8 cellular contexts compared by ENCODE assay signal in the genomic region with DNA sequence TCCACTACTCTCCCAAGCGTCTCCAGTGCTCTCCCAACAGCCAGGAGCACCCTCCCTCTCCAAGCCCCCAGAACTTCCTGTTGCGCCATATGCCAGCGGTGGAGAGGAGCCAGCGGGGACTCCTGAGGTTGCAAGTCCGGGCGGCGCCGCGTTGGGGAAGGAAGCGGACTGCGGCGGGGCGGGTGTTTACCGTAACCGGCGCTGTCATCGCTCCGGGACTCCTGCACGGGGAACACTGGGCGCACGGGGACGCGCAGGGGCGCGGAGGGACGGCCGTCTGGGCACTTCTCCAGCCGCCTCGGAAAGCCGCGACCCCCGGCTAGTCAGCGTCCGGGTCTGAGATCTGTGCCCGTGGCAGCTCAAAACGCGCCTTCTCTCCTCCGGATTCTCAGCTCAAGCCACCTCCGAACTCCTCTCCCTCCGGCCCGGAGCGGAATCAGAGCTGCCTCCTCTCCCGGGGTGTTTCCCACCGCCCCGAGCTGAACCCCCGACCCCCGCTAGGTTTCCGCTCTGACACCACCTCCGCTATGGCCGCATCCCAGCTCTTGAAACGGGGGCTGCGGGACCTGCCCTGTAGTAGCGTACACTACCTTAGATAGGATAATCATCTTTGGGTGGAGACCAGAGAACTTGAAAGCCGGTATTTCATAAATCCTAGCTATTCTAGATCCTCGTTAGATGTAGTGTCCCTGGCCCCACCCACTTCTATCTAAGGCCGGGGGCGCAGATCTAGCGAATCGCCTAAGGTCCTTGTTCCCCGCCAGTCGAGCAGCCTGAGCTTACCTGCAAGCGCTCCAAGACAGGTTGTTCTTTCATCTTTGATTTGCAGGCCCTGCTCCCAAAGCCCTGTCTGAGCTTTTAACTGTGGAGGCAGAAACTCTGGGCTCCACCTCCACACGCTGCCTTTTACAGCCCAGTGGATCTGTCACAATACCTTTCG. TPM values are rescaled to one million over a fixed set of nuclear protein-coding genes. Genes with fewer than 3 reads are reported as not detected.
DNase-seq lines count a peak whose midpoint lies in the region; ATAC-seq, FAIRE-seq and TF ChIP-seq lines count a peak whose summit lies in the region.

A gene with protein sequence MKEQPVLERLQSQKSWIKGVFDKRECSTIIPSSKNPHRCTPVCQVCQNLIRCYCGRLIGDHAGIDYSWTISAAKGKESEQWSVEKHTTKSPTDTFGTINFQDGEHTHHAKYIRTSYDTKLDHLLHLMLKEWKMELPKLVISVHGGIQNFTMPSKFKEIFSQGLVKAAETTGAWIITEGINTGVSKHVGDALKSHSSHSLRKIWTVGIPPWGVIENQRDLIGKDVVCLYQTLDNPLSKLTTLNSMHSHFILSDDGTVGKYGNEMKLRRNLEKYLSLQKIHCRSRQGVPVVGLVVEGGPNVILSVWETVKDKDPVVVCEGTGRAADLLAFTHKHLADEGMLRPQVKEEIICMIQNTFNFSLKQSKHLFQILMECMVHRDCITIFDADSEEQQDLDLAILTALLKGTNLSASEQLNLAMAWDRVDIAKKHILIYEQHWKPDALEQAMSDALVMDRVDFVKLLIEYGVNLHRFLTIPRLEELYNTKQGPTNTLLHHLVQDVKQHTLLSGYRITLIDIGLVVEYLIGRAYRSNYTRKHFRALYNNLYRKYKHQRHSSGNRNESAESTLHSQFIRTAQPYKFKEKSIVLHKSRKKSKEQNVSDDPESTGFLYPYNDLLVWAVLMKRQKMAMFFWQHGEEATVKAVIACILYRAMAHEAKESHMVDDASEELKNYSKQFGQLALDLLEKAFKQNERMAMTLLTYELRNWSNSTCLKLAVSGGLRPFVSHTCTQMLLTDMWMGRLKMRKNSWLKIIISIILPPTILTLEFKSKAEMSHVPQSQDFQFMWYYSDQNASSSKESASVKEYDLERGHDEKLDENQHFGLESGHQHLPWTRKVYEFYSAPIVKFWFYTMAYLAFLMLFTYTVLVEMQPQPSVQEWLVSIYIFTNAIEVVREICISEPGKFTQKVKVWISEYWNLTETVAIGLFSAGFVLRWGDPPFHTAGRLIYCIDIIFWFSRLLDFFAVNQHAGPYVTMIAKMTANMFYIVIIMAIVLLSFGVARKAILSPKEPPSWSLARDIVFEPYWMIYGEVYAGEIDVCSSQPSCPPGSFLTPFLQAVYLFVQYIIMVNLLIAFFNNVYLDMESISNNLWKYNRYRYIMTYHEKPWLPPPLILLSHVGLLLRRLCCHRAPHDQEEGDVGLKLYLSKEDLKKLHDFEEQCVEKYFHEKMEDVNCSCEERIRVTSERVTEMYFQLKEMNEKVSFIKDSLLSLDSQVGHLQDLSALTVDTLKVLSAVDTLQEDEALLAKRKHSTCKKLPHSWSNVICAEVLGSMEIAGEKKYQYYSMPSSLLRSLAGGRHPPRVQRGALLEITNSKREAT (N-terminal part only) (minus strand): TSS at position 881 of the 940 bp plus-strand sequence. CDS start 65 bp downstream, at position 816.

- H3K4me1 ChIP-seq in SJSA1 (replicated peaks) (peaks cover 4% of the 10 kb centered on the region), GM12878 (ENCODE audit: control insufficient read depth, insufficient read depth, low read length) (no peaks in the 10 kb centered on the region)

- no TSS peak for BruUV-seq in GM12878 (replicated peaks; lab: Mats Ljungman, UMichigan)

- no peaks in the 10 kb centered on the region for H3K9me3 ChIP-seq in SJSA1 (replicated peaks)
- H3K9me3 ChIP-seq in GM12878 (replicated peaks; ENCODE audit: control insufficient read depth, insufficient read depth, low read length), result no peaks in the 10 kb centered on the region; the same call in 2 of the 3 replicates

- WGBS in GM12878 (ENCODE audit: insufficient coverage, insufficient replicate concordance, low lambda C conversion rate, missing lambda C conversion rate), result 19% methylated on average over 52 of the region's 64 CpGs

- no peak for TF ChIP-seq CTCF in GM12878 (IDR thresholded peaks at IDR 0.05 in 2 of 3, conservative IDR thresholded peaks at IDR 0.05 in 1 of 3; ENCODE audit: control insufficient read depth in 2 of 3, extremely low read depth in 1 of 3, insufficient read depth in 1 of 3, low read depth in 3 of 3, low read length in 3 of 3)

- TF ChIP-seq RAD21 in GM12878 (IDR thresholded peaks at IDR 0.05; ENCODE audit: insufficient read depth, low read depth, low read length), result no peak

- no peak for TF ChIP-seq POLR2A in GM12878 (IDR thresholded peaks at IDR 0.05; ENCODE audit: low read depth, low read length)

- no peaks in the 10 kb centered on the region for H3K79me2 ChIP-seq in GM12878 (ENCODE audit: control insufficient read depth, insufficient read depth, low read length)

- H4K20me1 ChIP-seq in GM12878 (ENCODE audit: control insufficient read depth, insufficient read depth), result no peaks in the 10 kb centered on the region

- POLR2A ChIA-PET in GM12878 (lab: Charles Lee), result no interaction called here

- CTCF ChIA-PET in GM12878 (lab: Yijun Ruan, JAX), result no interaction called here

- ATAC-seq in GM12878 (peak; percentile 64), HG02610 (IDR thresholded peaks at IDR 0.05; ENCODE audit: unreplicated experiment) (no peak), HG03565 (IDR thresholded peaks at IDR 0.05; ENCODE audit: unreplicated experiment) (no peak)

- no peak within 1 kb of the TSS for H2AFZ ChIP-seq in GM12878 (ENCODE audit: control insufficient read depth, low read depth, low read length)

- RAD21 ChIA-PET in GM12878 (lab: Charles Lee; ENCODE audit: unreplicated experiment), result no interaction called here

- SMC1A ChIA-PET in GM12878 (lab: Charles Lee; ENCODE audit: uncharacterized antibody, unreplicated experiment), result no interaction called here

- H3K36me3 ChIP-seq in SJSA1, result no peaks in the 10 kb centered on the region
- no peaks in the 10 kb centered on the region for H3K36me3 ChIP-seq in GM12878 (ENCODE audit: control insufficient read depth in 2 of 2, insufficient read depth in 2 of 2, low read length in 1 of 2)

- H3K4me3 ChIP-seq in SJSA1 (peak within 1 kb of the TSS; percentile 41), GM12878 (0 out of 2 replicates have a peak within 1 kb of the TSS, but pooled peaks have one; percentile 11)

- intact Hi-C loops in GM12878 (cut with micrococcal nuclease; ENCODE audit: unreplicated experiment), result no loop called here

- H3K27ac ChIP-seq in SJSA1 (no peak within 1 kb of the TSS), GM12878 (ENCODE audit: control insufficient read depth, insufficient read depth) (no peak within 1 kb of the TSS)

- H3K4me2 ChIP-seq in GM12878 (ENCODE audit: control insufficient read depth, insufficient read depth), result 0 out of 2 replicates have a peak within 1 kb of the TSS, but pooled peaks have one; percentile 11

- no peak for FAIRE-seq in GM12878 (lab: Jason Lieb, UNC)

- DNase-seq in GM03348 (ENCODE audit: low spot score), result peak; percentile 81
- DNase-seq in Kasumi-1 (lab: John Stamatoyannopoulos, UW), result peak; percentile 77 to 83
- peak; percentile 28 to 49 for DNase-seq in SJSA1 (ENCODE audit: low read depth in 1 of 2, low spot score in 2 of 2)
- no peak for DNase-seq in GM12878 (ENCODE audit: low read depth, low spot score)
- peak in 29 of 51 donors; percentile 2 to 39 (median 10) for DNase-seq in hypothalamus (lab: John Stamatoyannopoulos, UW)
- DNase-seq in putamen (ENCODE audit: low spot score), result peak; percentile 7

- H3K9ac ChIP-seq in GM12878 (ENCODE audit: control insufficient read depth, insufficient read depth, low read length), result no peak within 1 kb of the TSS

- in situ Hi-C loops in GM12878 (cut with MboI), result no loop called here

- H3K27me3 ChIP-seq in SJSA1 (replicated peaks) (no peaks in the 10 kb centered on the region), GM12878 (replicated peaks in 1 of 2; ENCODE audit: control insufficient read depth in 2 of 2, insufficient read depth in 2 of 2, low read length in 1 of 2) (peaks cover 0 to 12% of the 10 kb centered on the region in 2 experiments; a peak in 2 of 4 replicates)

- TF ChIP-seq EP300 in GM12878 (IDR thresholded peaks at IDR 0.05; ENCODE audit: borderline replicate concordance in 1 of 2, control insufficient read depth in 1 of 2, low read depth in 2 of 2, low read length in 2 of 2), result no peak

TF ChIP-seq in GM12878, 131 proteins besides CTCF, POLR2A, EP300 and RAD21:
- TF ChIP-seq SMARCA5 (IDR thresholded peaks at IDR 0.05) (no peak), MTA2 (IDR thresholded peaks at IDR 0.05; ENCODE audit: low read depth) (no peak), SUZ12 (IDR thresholded peaks at IDR 0.05; ENCODE audit: unreplicated experiment) (peak; percentile 52)

RNA-seq across cellular contexts. Expression of the gene that starts here (rescaled TPM):
- total RNA-seq in SJSA1 (2014; rRNA removed; shearing (Covaris generic)), result not detected in 2 replicates
- not detected in 2 replicates for total RNA-seq in GM12878 (2013; cell fraction: nucleolus; rRNA removed)
- total RNA-seq in GM12878 (2014; rRNA removed) (under 0.01 and 0.16 TPM in 2 replicates), GM12878 (2014; rRNA removed; fragmentation: Illumina TruSeq; extraction: Trizol) (0.05 and 0.09 TPM in 2 replicates), GM12878 (2021) (0.05 and 0.24 TPM in 2 replicates)
- polyA plus RNA-seq in GM12878 (2011; ENCODE audit: low read depth), result not detected
- polyA plus RNA-seq in GM12878 (2011; rRNA removed) (0.05 and 0.09 TPM in 2 replicates), GM12878 (2014; fragmentation: Illumina TruSeq; extraction: Trizol) (0.06 TPM in 1 of 2 replicates, not detected in the other), GM12878 (2014; fragmentation: Nextera tagmentation; extraction: Ambion mirVana) (under 1 TPM in 1 of 2 experiments, not detected in 1; 0.03 TPM), GM12878 (2014; rRNA removed) (0.01 and 0.13 TPM in 2 replicates), GM12878 (2016; fragmentation: Nextera tagmentation; extraction: Ambion mirVana) (under 1 TPM; 0.13 to 0.34 TPM)
- polyA plus RNA-seq in GM12878 (2011; cell fraction: cytosol; rRNA removed), result 0.03 and 0.04 TPM in 2 replicates
- 0.04 and 0.09 TPM in 2 replicates for polyA plus RNA-seq in GM12878 (2011; cell fraction: nucleus; rRNA removed)
- polyA plus RNA-seq in GM12878 (2012), result not detected in 2 replicates
- polyA minus RNA-seq in GM12878 (2011; rRNA and poly(A)+ RNA removed), result 0.07 and 0.15 TPM in 2 replicates
- polyA minus RNA-seq in GM12878 (2011; cell fraction: cytosol; rRNA and poly(A)+ RNA removed), result not detected in 2 replicates
- polyA minus RNA-seq in GM12878 (2011; cell fraction: nucleus; rRNA and poly(A)+ RNA removed), result 0.12 and 0.86 TPM in 2 replicates

Comparison
In these comparisons a context has a peak if more than half of its experiments do, and no peak if none do; other contexts are left out.
1. Peak in DNase-seq and H3K4me3 ChIP-seq in SJSA1; RNA of the gene not detected or under 1 TPM.
2. Peak in ATAC-seq, H3K4me3 ChIP-seq and H3K4me2 ChIP-seq in GM12878; RNA of the gene not detected or under 1 TPM.